In the genomic region with DNA sequence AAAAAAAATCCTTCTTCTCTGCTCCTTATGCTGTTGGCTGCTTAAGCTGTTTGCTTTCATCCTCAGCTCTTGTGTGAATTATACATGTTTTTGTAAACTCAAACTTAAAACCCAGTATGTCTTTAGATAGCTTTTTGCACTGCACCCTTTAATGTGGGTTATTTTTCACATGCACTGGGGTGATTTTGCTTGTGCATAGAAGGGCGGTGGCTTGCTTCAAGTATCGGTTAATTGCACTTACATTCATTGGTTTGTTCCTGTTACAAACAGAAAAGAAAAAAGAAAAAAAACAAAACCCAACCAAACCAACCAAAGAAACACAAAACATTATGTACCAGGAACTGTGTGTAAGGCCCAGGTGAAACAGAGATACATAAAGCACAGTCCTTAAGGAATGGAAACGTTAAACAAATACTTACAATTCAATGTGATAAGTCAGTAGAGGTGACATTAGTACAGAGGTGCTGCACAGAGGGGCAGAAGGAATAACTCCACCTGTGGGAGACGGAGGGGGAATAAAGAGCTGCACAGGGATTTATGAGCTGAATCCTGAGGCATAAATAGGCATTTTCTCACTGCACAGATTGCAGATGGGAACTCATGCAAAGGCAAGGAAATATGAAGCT, we compare ENCODE assay signal across 10 cellular contexts.
"Had no signal": no experiment of that assay in that cellular context is flagged by ENCODE, and none has a peak within 500 bp of the region (broad histone marks: within the 10 kb centered on the region; RNA-seq: fewer than 3 reads in every experiment).

No MANE protein-coding gene starts in this region.

- H3K27me3 ChIP-seq: body of pancreas, neural progenitor cell had no signal

- H3K4me2 ChIP-seq: neural progenitor cell had no signal

- H3K9me3 Mint-ChIP-seq: effector memory CD8-positive, alpha-beta T cell had no signal

- H3K27ac ChIP-seq: neural progenitor cell, prostate gland, WERI-Rb-1 had no signal

- ATAC-seq: right cardiac atrium had no signal

- H3K9me3 ChIP-seq: body of pancreas, prostate gland had no signal

- DNase-seq: mesenchymal stem cell had no signal

- H3K36me3 Mint-ChIP-seq: neural progenitor cell had no signal

- H3K9ac ChIP-seq: neural progenitor cell had no signal

- H3K36me3 ChIP-seq: neural progenitor cell, prostate gland, WERI-Rb-1 had no signal

- H3K4me3 Mint-ChIP-seq: activated T-helper 17 cell treated with anti-CD3 and anti-CD28 coated beads, Interleukin-2, amount 50 U/mL, for 72 hours; effector memory CD8-positive, alpha-beta T cell; immature natural killer cell; neural progenitor cell; stimulated activated naive CD8-positive, alpha-beta T cell treated with anti-CD3 and anti-CD28 coated beads, Interleukin-15, Interleukin-2, amounts not matched to agents 100 ng/mL and 50 ng/mL, for 24 hours had no signal

- H3K27ac Mint-ChIP-seq: activated T-helper 17 cell treated with anti-CD3 and anti-CD28 coated beads, Interleukin-2, amount 50 U/mL, for 72 hours; stimulated activated naive CD8-positive, alpha-beta T cell treated with anti-CD3 and anti-CD28 coated beads, Interleukin-15, Interleukin-2, amounts not matched to agents 100 ng/mL and 50 ng/mL, for 24 hours had no signal

- H3K27me3 Mint-ChIP-seq: activated T-helper 17 cell treated with anti-CD3 and anti-CD28 coated beads, Interleukin-2, amount 50 U/mL, for 72 hours; effector memory CD8-positive, alpha-beta T cell; stimulated activated naive CD8-positive, alpha-beta T cell treated with anti-CD3 and anti-CD28 coated beads, Interleukin-15, Interleukin-2, amounts not matched to agents 100 ng/mL and 50 ng/mL, for 24 hours had no signal

- H3K4me3 ChIP-seq: body of pancreas, neural progenitor cell, prostate gland had no signal

- H3K4me1 ChIP-seq: body of pancreas, prostate gland had no signal

- H2AFZ ChIP-seq: neural progenitor cell had no signal
